ENCODE assay signal across 8 cellular contexts in the genomic region with DNA sequence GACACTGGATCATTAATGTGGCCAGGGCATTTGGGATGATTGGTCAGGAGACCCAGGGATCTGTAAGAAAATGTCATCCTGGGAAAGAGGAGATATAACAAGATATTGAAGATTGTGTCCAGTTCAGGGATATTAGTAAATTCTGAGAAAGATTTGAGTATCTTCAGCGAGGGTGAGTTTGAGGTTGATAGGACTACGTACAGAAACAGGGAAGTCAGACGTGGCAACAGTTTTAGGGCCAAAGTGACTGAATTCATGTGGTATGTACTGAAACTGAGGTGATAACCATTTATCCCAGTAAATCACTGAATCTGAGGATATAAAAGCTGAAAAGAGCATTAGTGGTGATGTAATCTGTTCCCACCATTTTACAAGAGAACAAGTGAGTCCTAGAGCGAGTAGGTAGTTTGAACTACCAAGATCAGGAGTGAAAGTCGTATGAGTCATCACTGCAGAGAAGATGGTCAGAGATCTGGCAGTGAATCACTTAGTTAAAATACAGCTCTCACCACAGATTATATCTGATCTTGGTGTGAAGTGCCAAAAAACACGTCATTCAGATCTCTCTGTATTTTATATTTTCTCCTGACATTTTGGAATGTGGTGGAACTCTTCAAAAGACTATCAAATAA.
DNase-seq lines count a peak whose midpoint lies in the region; ATAC-seq and TF ChIP-seq lines count a peak whose summit lies in the region.

No MANE protein-coding gene starts in this region.

- H3K4me1 ChIP-seq in A673 (ENCODE audit: insufficient read depth, low read length, poor library complexity, severe bottlenecking): peaks cover 34% of the 10 kb centered on the region
- H3K4me1 ChIP-seq in heart right ventricle: peaks cover 0 to 17% (median 0%) of the 10 kb centered on the region in 9 donors

- no TSS peak for BruUV-seq in A673 (replicated peaks; lab: Mats Ljungman, UMichigan)

- WGBS in heart right ventricle, 2 donors: 66 to 74% methylated on average over 6 of the region's 6 CpGs

- H3K27me3 ChIP-seq in A673 (replicated peaks; ENCODE audit: insufficient read depth, low read depth, low read length, poor library complexity) (no peaks in the 10 kb centered on the region), heart right ventricle (no peaks in the 10 kb centered on the region)

- CTCF ChIA-PET in A673 (lab: Charles Lee): no interaction called here

- H3K4me3 ChIP-seq in A673 (ENCODE audit: low read depth, low read length, poor library complexity, severe bottlenecking): no peak overlapping the region
- no peak overlapping the region for H3K4me3 ChIP-seq in heart right ventricle

- no peaks in the 10 kb centered on the region for H3K9me3 ChIP-seq in A673 (ENCODE audit: low read depth, low read length, poor library complexity, severe bottlenecking)
- H3K9me3 ChIP-seq in heart right ventricle: peaks cover 0 to 15% (median 0%) of the 10 kb centered on the region in 11 donors

- H3K36me3 ChIP-seq in A673 (ENCODE audit: insufficient read depth, low read length, poor library complexity, severe bottlenecking) (no peaks in the 10 kb centered on the region), heart right ventricle (no peaks in the 10 kb centered on the region)

- TF ChIP-seq CTCF in A673 (conservative IDR thresholded peaks at IDR 0.05; ENCODE audit: low read depth, low read length) (no peak), heart right ventricle (IDR thresholded peaks at IDR 0.05) (no peak)

- POLR2A ChIA-PET in A673 (lab: Charles Lee; ENCODE audit: low non-redundant PET): interaction anchor here (0.6 kb wide), 1 partner anchor 190 kb away, joined by 3 read pairs; no protein-coding TSS in a partner anchor

- H3K27ac ChIP-seq in A673 (ENCODE audit: low read depth, low read length, poor library complexity, severe bottlenecking) (peak overlapping the region; percentile 68), heart right ventricle (peak overlapping the region in 2 of 10 donors; percentile 3 to 31)

- peak; percentile 91 for DNase-seq in A673 (ENCODE audit: low spot score)
- DNase-seq in OCI-M1 (lab: John Stamatoyannopoulos, UW): peak; percentile 87
- DNase-seq in heart right ventricle: no peak
- DNase-seq in AML-193 (lab: John Stamatoyannopoulos, UW): no peak
- no peak for DNase-seq in hypothalamus (lab: John Stamatoyannopoulos, UW)
- DNase-seq in NCI-H2227 (lab: John Stamatoyannopoulos, UW; ENCODE audit: unreplicated experiment): no peak

- intact Hi-C loops in A673 (cut with micrococcal nuclease; ENCODE audit: unreplicated experiment): no loop called here
- intact Hi-C loops in heart right ventricle (cut with DNase I): no loop called here

- ATAC-seq in GM18873 (IDR thresholded peaks at IDR 0.05; ENCODE audit: low FRiP score, unreplicated experiment): peak; percentile 99
- peak; percentile 98 for ATAC-seq in HG03025 (IDR thresholded peaks at IDR 0.05; ENCODE audit: low FRiP score, unreplicated experiment)
- peak in 5 of 8 donors; percentile 7 to 75 (median 39) for ATAC-seq in heart right ventricle

Comparison
In these comparisons a context has a peak if more than half of its experiments do, and no peak if none do; other contexts are left out.
1. DNase-seq: peak in A673 (single experiment) and OCI-M1 (single experiment); none in heart right ventricle (0 of 2), AML-193 (0 of 2), hypothalamus (0 of 51) and NCI-H2227 (single experiment).
2. ATAC-seq: peak in every context shown above with its lines; median percentile 99 in GM18873; 98 in HG03025; 39 in heart right ventricle.